In genomic region chr16:46386110-46386808, GRCh38 we compare ENCODE assay signal across 8 cellular contexts.
A peak's percentile ranks its signal among the peaks of the same experiment; 100 is the strongest.
DNase-seq lines count a peak whose midpoint lies in the region; ATAC-seq and TF ChIP-seq lines count a peak whose summit lies in the region.
"Not testable (repeated sequence)": the region's sequence is repeated elsewhere in the genome, so short reads cannot be mapped to it uniquely, and the experiment has no call there.

No MANE protein-coding gene starts in this region.

- intact Hi-C loops in mucosa of descending colon (cut with DNase I, micrococcal nuclease): not testable (repeated sequence)

- in situ Hi-C loops in ACHN (cut with HindIII; ENCODE audit: low pct_ligation_motif_present, low pct_unique_long_range_greater_than_20kb, low sequenced_read_pairs): not testable (repeated sequence)

- H3K4me3 Mint-ChIP-seq in HFFc6; stimulated activated effector memory CD8-positive, alpha-beta T cell treated with anti-CD3 and anti-CD28 coated beads, Interleukin-12 subunit alpha, Interleukin-12 subunit beta, amount 100 ng/mL, for 72 hours: not testable (repeated sequence)

- DNase-seq in ACHN (peak; percentile 8), HFFc6 (peak; percentile 60), NCI-H226 (peak; percentile 59), SK-N-DZ (ENCODE audit: low spot score) (peak; percentile 81), cerebellar cortex (ENCODE audit: low spot score) (peak; percentile 67), kidney tubule cell (ENCODE audit: low spot score) (peak; percentile 86)
- DNase-seq in mucosa of descending colon: not testable (repeated sequence)
- DNase-seq in stimulated activated effector memory CD8-positive, alpha-beta T cell treated with anti-CD3 and anti-CD28 coated beads, Interleukin-12 subunit alpha, Interleukin-12 subunit beta, amount 100 ng/mL, for 72 hours (ENCODE audit: low spot score in 2 of 2): peak; percentile 30 to 50

- ATAC-seq in mucosa of descending colon; stimulated activated effector memory CD8-positive, alpha-beta T cell treated with anti-CD3 and anti-CD28 coated beads, Interleukin-12 subunit alpha, Interleukin-12 subunit beta, amount 100 ng/mL, for 72 hours: not testable (repeated sequence)

- peaks cover 29% of the 10 kb centered on the region for H3K9me3 Mint-ChIP-seq in HFFc6
- H3K9me3 Mint-ChIP-seq in stimulated activated effector memory CD8-positive, alpha-beta T cell treated with anti-CD3 and anti-CD28 coated beads, Interleukin-12 subunit alpha, Interleukin-12 subunit beta, amount 100 ng/mL, for 72 hours: peaks cover 11% of the 10 kb centered on the region

- not testable (repeated sequence) for H3K4me1 Mint-ChIP-seq in HFFc6 (ENCODE audit: low read depth); stimulated activated effector memory CD8-positive, alpha-beta T cell treated with anti-CD3 and anti-CD28 coated beads, Interleukin-12 subunit alpha, Interleukin-12 subunit beta, amount 100 ng/mL, for 72 hours

- peak overlapping the region; percentile 0 for H3K4me3 ChIP-seq in mucosa of descending colon

- peaks cover 13% of the 10 kb centered on the region for H3K36me3 Mint-ChIP-seq in HFFc6 (ENCODE audit: low read depth)
- not testable (repeated sequence) for H3K36me3 Mint-ChIP-seq in stimulated activated effector memory CD8-positive, alpha-beta T cell treated with anti-CD3 and anti-CD28 coated beads, Interleukin-12 subunit alpha, Interleukin-12 subunit beta, amount 100 ng/mL, for 72 hours

- peaks cover 25% of the 10 kb centered on the region for H3K9me3 ChIP-seq in mucosa of descending colon

- H3K27ac Mint-ChIP-seq in HFFc6; stimulated activated effector memory CD8-positive, alpha-beta T cell treated with anti-CD3 and anti-CD28 coated beads, Interleukin-12 subunit alpha, Interleukin-12 subunit beta, amount 100 ng/mL, for 72 hours: not testable (repeated sequence)

- TF ChIP-seq CTCF in HFFc6 (IDR thresholded peaks at IDR 0.05); mucosa of descending colon (IDR thresholded peaks at IDR 0.05): not testable (repeated sequence)

- H3K36me3 ChIP-seq in mucosa of descending colon (ENCODE audit: low read depth): not testable (repeated sequence)

- H3K4me1 ChIP-seq in mucosa of descending colon (ENCODE audit: low read depth): not testable (repeated sequence)

- not testable (repeated sequence) for H3K27me3 Mint-ChIP-seq in HFFc6 (ENCODE audit: insufficient read depth)
